Comparison of ENCODE assay signal across 26 cellular contexts in the genomic region with DNA sequence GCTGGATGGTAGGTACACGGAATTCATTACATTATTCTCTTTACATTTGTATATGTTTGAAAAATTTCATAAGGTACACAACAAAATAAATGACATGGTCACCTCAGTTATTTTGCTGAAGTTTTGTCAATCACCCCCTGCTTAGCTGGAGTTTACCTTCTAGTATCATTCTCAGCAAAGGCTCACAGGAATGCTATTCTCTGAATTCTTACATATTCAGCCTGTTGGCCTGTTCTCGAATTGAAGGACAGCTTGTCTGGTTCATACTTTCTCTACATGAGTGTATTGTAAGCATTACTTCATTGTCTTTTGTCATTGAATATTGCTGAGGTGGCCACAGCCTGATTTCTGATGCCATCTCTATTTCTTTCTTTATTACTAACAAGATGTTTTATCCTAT. TPM values are rescaled to one million over a fixed set of nuclear protein-coding genes. Genes with fewer than 3 reads are reported as not detected.
A peak's percentile ranks its signal among the peaks of the same experiment; 100 is the strongest.
DNase-seq lines count a peak whose midpoint lies in the region; ATAC-seq, FAIRE-seq and TF ChIP-seq lines count a peak whose summit lies in the region.
"Had no signal": no experiment of that assay in that cellular context is flagged by ENCODE, and none has a peak within 500 bp of the region (broad histone marks: within the 10 kb centered on the region; RNA-seq: fewer than 3 reads in every experiment).

No MANE protein-coding gene starts in this region.

- no peak overlapping the region for H2BK12ac ChIP-seq in H1 (ENCODE audit: low read depth, low read length)

- H3K4me3 ChIP-seq in GM23338 (no peak overlapping the region), H1 (ENCODE audit: extremely low read depth in 1 of 4, insufficient read depth in 2 of 4, low read depth in 3 of 4, low read length in 4 of 4) (no peak overlapping the region), neural progenitor cell (no peak overlapping the region), mucosa of descending colon (no peak overlapping the region)
- H3K4me3 ChIP-seq: A549; BLaER1 treated with 17β-estradiol and CSF1 and Interleukin-3, amounts not matched to agents 10 nM and 100 nM; GM12878 had no signal

- H4K8ac ChIP-seq in H1 (ENCODE audit: extremely low read depth, insufficient read depth, low read length), result no peak overlapping the region

- H3K9me3 ChIP-seq in H1 (ENCODE audit: insufficient read depth in 2 of 2, low read depth in 1 of 2, low read length in 1 of 2), result no peaks in the 10 kb centered on the region
- no peaks in the 10 kb centered on the region for H3K9me3 ChIP-seq in neural progenitor cell (ENCODE audit: low read depth)
- H3K9me3 ChIP-seq in mucosa of descending colon, result no peaks in the 10 kb centered on the region
- H3K9me3 ChIP-seq: A549; BE2C; BLaER1 treated with 17β-estradiol and CSF1 and Interleukin-3, amounts not matched to agents 10 nM and 100 nM had no signal

- H3K79me2 ChIP-seq in GM23338 (replicated peaks; ENCODE audit: insufficient read depth), result no peaks in the 10 kb centered on the region
- H3K79me2 ChIP-seq in H1 (ENCODE audit: control insufficient read depth in 1 of 2, insufficient read depth in 2 of 2, low read length in 2 of 2), result no peaks in the 10 kb centered on the region
- no peaks in the 10 kb centered on the region for H3K79me2 ChIP-seq in neural progenitor cell (ENCODE audit: low read depth)

- no peak for TF ChIP-seq RAD21 in H1 (IDR thresholded peaks at IDR 0.05 in 1 of 2, conservative IDR thresholded peaks at IDR 0.05 in 1 of 2; ENCODE audit: low read depth in 2 of 2, low read length in 2 of 2)

- DNase-seq in GM23338 (ENCODE audit: low spot score), result peak; percentile 62
- DNase-seq in WTC11 (ENCODE audit: low spot score), result no peak
- no peak for DNase-seq in H1 (ENCODE audit: low read depth in 1 of 2, low spot score in 2 of 2)
- no peak for DNase-seq in neural progenitor cell (ENCODE audit: low spot score)
- DNase-seq in activated CD8-positive, alpha-beta T cell treated with anti-CD3 and anti-CD28 coated beads for 36 hours, result no peak
- no peak for DNase-seq in NCI-H510A (lab: John Stamatoyannopoulos, UW)
- no peak for DNase-seq in mucosa of descending colon
- DNase-seq: 8988T; ACHN; AML-193; BE2C; CD4-positive, alpha-beta T cell; CD8-positive, alpha-beta memory T cell; DMS 273 treated with DMSO at 0.1 percent for 48 hours; DMS79; EL; GDM1; GOT3; H9 had no signal

- WGBS in H1 (ENCODE audit: extremely low coverage in 1 of 2, insufficient coverage in 1 of 2, insufficient read length in 1 of 2, insufficient replicate concordance in 2 of 2, low coverage in 1 of 2, low lambda C conversion rate in 2 of 2, missing lambda C conversion rate in 1 of 2), 2 experiments, result 68% methylated on average over 2 of the region's 2 CpGs; no CpG with 5 or more reads in 1 of the 2 experiments

- H3K36me3 ChIP-seq in GM23338 (ENCODE audit: insufficient read depth) (no peaks in the 10 kb centered on the region), H1 (ENCODE audit: control insufficient read depth in 2 of 4, insufficient read depth in 4 of 4, low read length in 3 of 4) (no peaks in the 10 kb centered on the region), neural progenitor cell (no peaks in the 10 kb centered on the region), mucosa of descending colon (ENCODE audit: low read depth) (no peaks in the 10 kb centered on the region)
- H3K36me3 ChIP-seq: BE2C; BLaER1 treated with 17β-estradiol and CSF1 and Interleukin-3, amounts not matched to agents 10 nM and 100 nM had no signal

- ATAC-seq in GM23338 (peak; percentile 55), WTC11 (no peak), mucosa of descending colon (no peak)
- ATAC-seq in activated CD8-positive, alpha-beta T cell treated with anti-CD3 and anti-CD28 coated beads for 36 hours, result no peak
- ATAC-seq: A549, GM12878, HCT116 had no signal

- TF ChIP-seq EP300 in H1 (IDR thresholded peaks at IDR 0.05; ENCODE audit: borderline replicate concordance in 1 of 2, low read depth in 2 of 2, low read length in 2 of 2), result no peak

- TF ChIP-seq POLR2A in H1 (IDR thresholded peaks at IDR 0.05; ENCODE audit: control extremely low read depth in 1 of 2, low read depth in 2 of 2, low read length in 2 of 2), result no peak

- no peak overlapping the region for H4K91ac ChIP-seq in H1 (replicated peaks; ENCODE audit: insufficient read length, low read length)

- H3K9me3 Mint-ChIP-seq in GM23338 (no peaks in the 10 kb centered on the region), WTC11 (no peaks in the 10 kb centered on the region), neural progenitor cell (no peaks in the 10 kb centered on the region)
- no peaks in the 10 kb centered on the region for H3K9me3 Mint-ChIP-seq in activated CD8-positive, alpha-beta T cell treated with anti-CD3 and anti-CD28 coated beads for 36 hours
- H3K9me3 Mint-ChIP-seq: CD4-positive, alpha-beta T cell; CD8-positive, alpha-beta memory T cell; H9 had no signal

- H3K4ac ChIP-seq in H1 (replicated peaks; ENCODE audit: insufficient read length, low read depth, low read length), result no peak overlapping the region

- intact Hi-C loops in activated CD8-positive, alpha-beta T cell treated with anti-CD3 and anti-CD28 coated beads for 36 hours (cut with micrococcal nuclease), result no loop called here
- intact Hi-C loops in mucosa of descending colon (cut with DNase I, micrococcal nuclease), result no loop called here

- no peak overlapping the region for H3K14ac ChIP-seq in H1 (ENCODE audit: insufficient read length)

- no peak overlapping the region; the same call in 1 of the 2 replicates for H3K27ac Mint-ChIP-seq in GM23338
- H3K27ac Mint-ChIP-seq in WTC11, result peak overlapping the region; percentile 38; the same call in 1 of the 2 replicates
- H3K27ac Mint-ChIP-seq in neural progenitor cell, result no peak overlapping the region
- H3K27ac Mint-ChIP-seq in activated CD8-positive, alpha-beta T cell treated with anti-CD3 and anti-CD28 coated beads for 36 hours, result no peak overlapping the region
- H3K27ac Mint-ChIP-seq: CD14-positive monocyte; CD4-positive, alpha-beta T cell; CD8-positive, alpha-beta memory T cell had no signal

- no peak overlapping the region for H3K4me3 Mint-ChIP-seq in GM23338
- no peak overlapping the region for H3K4me3 Mint-ChIP-seq in WTC11
- no peak overlapping the region for H3K4me3 Mint-ChIP-seq in neural progenitor cell
- H3K4me3 Mint-ChIP-seq in activated CD8-positive, alpha-beta T cell treated with anti-CD3 and anti-CD28 coated beads for 36 hours, result no peak overlapping the region
- H3K4me3 Mint-ChIP-seq: CD14-positive monocyte; CD4-positive, alpha-beta T cell; CD8-positive, alpha-beta memory T cell; H9 had no signal

- no peak overlapping the region for H2BK120ac ChIP-seq in H1 (replicated peaks; ENCODE audit: low read depth, low read length)

- no peaks in the 10 kb centered on the region for H3K27me3 ChIP-seq in GM23338 (ENCODE audit: insufficient read depth)
- no peaks in the 10 kb centered on the region for H3K27me3 ChIP-seq in H1 (replicated peaks in 1 of 4; ENCODE audit: control insufficient read depth in 3 of 4, extremely low read depth in 1 of 4, insufficient read depth in 3 of 4, low read length in 3 of 4)
- H3K27me3 ChIP-seq in neural progenitor cell, result no peaks in the 10 kb centered on the region
- H3K27me3 ChIP-seq: BE2C; BLaER1 treated with 17β-estradiol and CSF1 and Interleukin-3, amounts not matched to agents 10 nM and 100 nM had no signal

- H4K5ac ChIP-seq in H1 (ENCODE audit: insufficient read length, low read depth, low read length), result no peak overlapping the region

- H3K9me2 ChIP-seq in GM23338 (ENCODE audit: insufficient read depth), result no peaks in the 10 kb centered on the region

- H2BK20ac ChIP-seq in H1 (ENCODE audit: low read length), result no peak overlapping the region

- H3K9ac ChIP-seq in H1 (replicated peaks in 1 of 4; ENCODE audit: extremely low read depth in 1 of 4, low read depth in 3 of 4, low read length in 3 of 4), result peak overlapping the region in 1 of 4 experiments; percentile 34; a peak in 1 of 7 replicates
- no peak overlapping the region for H3K9ac ChIP-seq in neural progenitor cell
- H3K9ac ChIP-seq: BLaER1 treated with 17β-estradiol and CSF1 and Interleukin-3, amounts not matched to agents 10 nM and 100 nM had no signal

- CTCF ChIA-PET in WTC11 (lab: Charles Lee) (interaction anchor here (0.8 to 1.9 kb wide), 4 partner anchors 9 to 256 kb away, joined by 3 to 9 read pairs (median 4); partner anchors contain the start of gene CALHM5), H1 (lab: Charles Lee; ENCODE audit: partially characterized antibody) (interaction anchor here (0.6 to 2.9 kb wide), 5 partner anchors 8 to 236 kb away, joined by 3 to 22 read pairs (median 8); partner anchors contain the start of gene CALHM5)
- CTCF ChIA-PET in activated CD8-positive, alpha-beta T cell treated with anti-CD3 and anti-CD28 coated beads for 36 hours (lab: Charles Lee), result interaction anchor here (1.0 to 1.6 kb wide), 3 partner anchors 9 to 11 kb away, joined by 3 to 4 read pairs (median 3); no protein-coding TSS in a partner anchor

- no peak overlapping the region for H3K23ac ChIP-seq in H1 (ENCODE audit: insufficient read length)

- TF ChIP-seq CTCF in GM23338 (conservative IDR thresholded peaks at IDR 0.05; ENCODE audit: low read depth in 2 of 2) (no peak), WTC11 (IDR thresholded peaks at IDR 0.05) (no peak), H1 (IDR thresholded peaks at IDR 0.05; ENCODE audit: control extremely low read depth in 1 of 3, insufficient read depth in 1 of 3, low read depth in 1 of 3, low read length in 3 of 3) (no peak), neural progenitor cell (IDR thresholded peaks at IDR 0.05) (no peak), mucosa of descending colon (IDR thresholded peaks at IDR 0.05) (no peak)
- no peak for TF ChIP-seq CTCF in activated CD8-positive, alpha-beta T cell treated with anti-CD3 and anti-CD28 coated beads for 36 hours (IDR thresholded peaks at IDR 0.05)

- no peak overlapping the region for H2BK15ac ChIP-seq in H1 (ENCODE audit: low read length)

- H3K4me2 ChIP-seq in GM23338, result no peak overlapping the region
- H3K4me2 ChIP-seq in H1 (ENCODE audit: insufficient read depth in 1 of 2, low read depth in 2 of 2, low read length in 2 of 2), result no peak overlapping the region
- H3K4me2 ChIP-seq in neural progenitor cell, result no peak overlapping the region
- H3K4me2 ChIP-seq: A549; BLaER1 treated with 17β-estradiol and CSF1 and Interleukin-3, amounts not matched to agents 10 nM and 100 nM had no signal

- H3F3A ChIP-seq in GM23338 (replicated peaks; ENCODE audit: low read depth), result no peaks in the 10 kb centered on the region
- no peaks in the 10 kb centered on the region for H3F3A ChIP-seq in neural progenitor cell (ENCODE audit: low read depth)

- H3K79me1 ChIP-seq in H1 (ENCODE audit: low read depth, low read length), result no peaks in the 10 kb centered on the region

- H3K23me2 ChIP-seq in H1 (ENCODE audit: low read depth, low read length), result no peaks in the 10 kb centered on the region

- H3K27ac ChIP-seq in GM23338 (ENCODE audit: low read depth) (no peak overlapping the region), H1 (ENCODE audit: low read depth, low read length) (no peak overlapping the region), neural progenitor cell (no peak overlapping the region)
- H3K27ac ChIP-seq: A549; BLaER1 treated with 17β-estradiol and CSF1 and Interleukin-3, amounts not matched to agents 10 nM and 100 nM had no signal

- H3K4me1 ChIP-seq in GM23338 (ENCODE audit: insufficient read depth) (peaks cover 26% of the 10 kb centered on the region), H1 (replicated peaks in 1 of 4; ENCODE audit: control insufficient read depth in 3 of 4, insufficient read depth in 4 of 4, low read length in 3 of 4) (peaks cover 0 to 7% (median 2%) of the 10 kb centered on the region in 4 experiments; a peak in 2 of 7 replicates), neural progenitor cell (peaks cover 8% of the 10 kb centered on the region), mucosa of descending colon (ENCODE audit: low read depth) (no peaks in the 10 kb centered on the region)

- no peak overlapping the region for H2BK5ac ChIP-seq in H1 (ENCODE audit: low read depth, low read length)

- H2AFZ ChIP-seq in GM23338 (no peak overlapping the region), H1 (ENCODE audit: low read length) (no peak overlapping the region), neural progenitor cell (replicated peaks) (peak overlapping the region; percentile 4)

- H3K27me3 Mint-ChIP-seq in GM23338 (ENCODE audit: insufficient read depth, low read depth, poor library complexity), result peaks cover 2% of the 10 kb centered on the region
- no peaks in the 10 kb centered on the region for H3K27me3 Mint-ChIP-seq in WTC11 (ENCODE audit: low read depth)
- H3K27me3 Mint-ChIP-seq in neural progenitor cell (ENCODE audit: insufficient read depth, low read depth), result peaks cover 2% of the 10 kb centered on the region
- H3K27me3 Mint-ChIP-seq in activated CD8-positive, alpha-beta T cell treated with anti-CD3 and anti-CD28 coated beads for 36 hours, result peaks cover 2% of the 10 kb centered on the region

- POLR2A ChIA-PET in WTC11 (lab: Charles Lee), result no interaction called here
- POLR2A ChIA-PET in H1 (lab: Charles Lee; ENCODE audit: partially characterized antibody), result no interaction called here
- POLR2A ChIA-PET in activated CD8-positive, alpha-beta T cell treated with anti-CD3 and anti-CD28 coated beads for 36 hours (lab: Charles Lee), result interaction anchor here (0.6 kb wide), 1 partner anchor 163 kb away, joined by 4 read pairs; no protein-coding TSS in a partner anchor

- no peaks in the 10 kb centered on the region for H4K20me1 ChIP-seq in GM23338 (replicated peaks; ENCODE audit: insufficient read depth)
- no peaks in the 10 kb centered on the region for H4K20me1 ChIP-seq in H1 (replicated peaks in 1 of 2; ENCODE audit: control insufficient read depth in 1 of 2, insufficient read depth in 2 of 2, low read length in 2 of 2)
- no peaks in the 10 kb centered on the region for H4K20me1 ChIP-seq in neural progenitor cell (ENCODE audit: low read depth)
- H4K20me1 ChIP-seq: BLaER1 treated with 17β-estradiol and CSF1 and Interleukin-3, amounts not matched to agents 10 nM and 100 nM had no signal

- no peak for FAIRE-seq in H1 (lab: Jason Lieb, UNC)
- FAIRE-seq: A549, D721Med, GM12878, GM18507 had no signal

- H3K56ac ChIP-seq in H1 (replicated peaks; ENCODE audit: insufficient read length, low read depth, low read length), result no peak overlapping the region

- H3K36me3 Mint-ChIP-seq in GM23338 (ENCODE audit: low read depth) (no peaks in the 10 kb centered on the region), WTC11 (no peaks in the 10 kb centered on the region), neural progenitor cell (no peaks in the 10 kb centered on the region)
- H3K36me3 Mint-ChIP-seq in activated CD8-positive, alpha-beta T cell treated with anti-CD3 and anti-CD28 coated beads for 36 hours (ENCODE audit: low read depth), result no peaks in the 10 kb centered on the region
- H3K36me3 Mint-ChIP-seq: CD14-positive monocyte; CD8-positive, alpha-beta memory T cell had no signal

- peaks cover 29% of the 10 kb centered on the region for H3K4me1 Mint-ChIP-seq in GM23338
- H3K4me1 Mint-ChIP-seq in WTC11, result peaks cover 30% of the 10 kb centered on the region
- peaks cover 8% of the 10 kb centered on the region for H3K4me1 Mint-ChIP-seq in neural progenitor cell
- no peaks in the 10 kb centered on the region for H3K4me1 Mint-ChIP-seq in activated CD8-positive, alpha-beta T cell treated with anti-CD3 and anti-CD28 coated beads for 36 hours (ENCODE audit: low read depth)
- H3K4me1 Mint-ChIP-seq: CD14-positive monocyte; CD8-positive, alpha-beta memory T cell had no signal

- no peak overlapping the region for H2AK5ac ChIP-seq in H1 (ENCODE audit: low read depth, low read length)

- no peak overlapping the region for H3K18ac ChIP-seq in H1 (ENCODE audit: extremely low read depth, low read length)

RNA-seq across cellular contexts. Expression of gene CALHM5, which starts 12.8 kb away (rescaled TPM):
- total RNA-seq in GM23338 (2014; rRNA removed; shearing (Covaris generic)), result 0.10 and 0.16 TPM in 2 replicates
- 0.02 and 0.03 TPM in 2 replicates for polyA plus RNA-seq in GM23338 (2016; fragmentation: Nextera tagmentation; extraction: Ambion mirVana)
- 0.07 to 0.11 TPM (median 0.09 TPM) in 3 replicates for total RNA-seq in WTC11 (2021)
- total RNA-seq in H1 (2021; fragmentation: NEBNext Ultra II Directional; extraction: Animal tissue kit (Norgen Biotek cat#: 25700)), result 0.09 and 0.17 TPM in 2 replicates
- 0.03 and 0.05 TPM in 2 replicates for polyA plus RNA-seq in H1 (2011; rRNA removed)
- polyA plus RNA-seq in H1 (2011; cell fraction: cytosol; rRNA removed), result 0.04 TPM
- 0.04 TPM for polyA plus RNA-seq in H1 (2011; cell fraction: nucleus; rRNA removed)
- 0.08 to 0.14 TPM (median 0.11 TPM) in 4 replicates for polyA plus RNA-seq in H1 (2012, experiment 1 of 2)
- polyA plus RNA-seq in H1 (2012, experiment 2 of 2), result 0.01 TPM
- 0.14 TPM for polyA plus RNA-seq in H1 (2013, experiment 1 of 2)
- 0.20 TPM for polyA plus RNA-seq in H1 (2013, experiment 2 of 2)
- polyA minus RNA-seq in H1 (2011; rRNA and poly(A)+ RNA removed), result 0.16 and 0.29 TPM in 2 replicates
- polyA minus RNA-seq in H1 (2011; cell fraction: cytosol; rRNA and poly(A)+ RNA removed), result not detected
- polyA minus RNA-seq in H1 (2011; cell fraction: nucleus; rRNA and poly(A)+ RNA removed), result 0.30 TPM
- 0.07 and 0.09 TPM in 2 replicates for total RNA-seq in neural progenitor cell (ENCODE audit: low replicate concordance)
- total RNA-seq in activated CD8-positive, alpha-beta T cell treated with anti-CD3 and anti-CD28 coated beads for 36 hours, result not detected
- total RNA-seq in mucosa of descending colon, result under 1 TPM; 0.20 to 0.85 (median 0.72) TPM
- total RNA-seq: CD4-positive, alpha-beta T cell; CD8-positive, alpha-beta memory T cell; GM12878 had no signal
- polyA plus RNA-seq: CD14-positive monocyte; CD8-positive, alpha-beta memory T cell; GM12878 had no signal

RNA-seq across cellular contexts. Expression of gene TRAPPC3L, which starts 21.2 kb away (rescaled TPM):
- not detected in 2 replicates for total RNA-seq in GM23338 (2014; rRNA removed; shearing (Covaris generic))
- polyA plus RNA-seq in GM23338 (2016; fragmentation: Nextera tagmentation; extraction: Ambion mirVana) (not detected in 2 replicates), H1 (2011; rRNA removed) (not detected in 2 replicates)
- total RNA-seq in WTC11 (2021) (not detected in 3 replicates), neural progenitor cell (ENCODE audit: low replicate concordance) (not detected in 2 replicates), mucosa of descending colon (not detected)
- not detected in 2 replicates for total RNA-seq in H1 (2021; fragmentation: NEBNext Ultra II Directional; extraction: Animal tissue kit (Norgen Biotek cat#: 25700))
- not detected for polyA plus RNA-seq in H1 (2011; cell fraction: cytosol; rRNA removed)
- not detected for polyA plus RNA-seq in H1 (2011; cell fraction: nucleus; rRNA removed)
- polyA plus RNA-seq in H1 (2012, experiment 1 of 2), result not detected in 4 replicates
- not detected for polyA plus RNA-seq in H1 (2012, experiment 2 of 2)
- polyA plus RNA-seq in H1 (2013, experiment 1 of 2), result not detected
- not detected for polyA plus RNA-seq in H1 (2013, experiment 2 of 2)
- polyA minus RNA-seq in H1 (2011; rRNA and poly(A)+ RNA removed), result not detected in 2 replicates
- polyA minus RNA-seq in H1 (2011; cell fraction: cytosol; rRNA and poly(A)+ RNA removed), result not detected
- not detected for polyA minus RNA-seq in H1 (2011; cell fraction: nucleus; rRNA and poly(A)+ RNA removed)
- total RNA-seq in activated CD8-positive, alpha-beta T cell treated with anti-CD3 and anti-CD28 coated beads for 36 hours, result not detected
- total RNA-seq: CD4-positive, alpha-beta T cell; CD8-positive, alpha-beta memory T cell; GM12878; H9 had no signal
- polyA plus RNA-seq: A549; CD8-positive, alpha-beta memory T cell; GM12878 had no signal

RNA-seq across cellular contexts. Expression of gene CALHM4, which starts 29.3 kb away (rescaled TPM):
- not detected in 2 replicates for total RNA-seq in GM23338 (2014; rRNA removed; shearing (Covaris generic))
- polyA plus RNA-seq in GM23338 (2016; fragmentation: Nextera tagmentation; extraction: Ambion mirVana) (not detected in 2 replicates), H1 (2011; rRNA removed) (not detected in 2 replicates)
- total RNA-seq in WTC11 (2021) (not detected in 3 replicates), neural progenitor cell (ENCODE audit: low replicate concordance) (not detected in 2 replicates), mucosa of descending colon (not detected)
- total RNA-seq in H1 (2021; fragmentation: NEBNext Ultra II Directional; extraction: Animal tissue kit (Norgen Biotek cat#: 25700)), result not detected in 2 replicates
- polyA plus RNA-seq in H1 (2011; cell fraction: cytosol; rRNA removed), result not detected
- not detected for polyA plus RNA-seq in H1 (2011; cell fraction: nucleus; rRNA removed)
- polyA plus RNA-seq in H1 (2012, experiment 1 of 2), result 0.16 TPM in 1 of 4 replicates, not detected in the others
- not detected for polyA plus RNA-seq in H1 (2012, experiment 2 of 2)
- not detected for polyA plus RNA-seq in H1 (2013, experiment 1 of 2)
- not detected for polyA plus RNA-seq in H1 (2013, experiment 2 of 2)
- polyA minus RNA-seq in H1 (2011; rRNA and poly(A)+ RNA removed), result not detected in 2 replicates
- not detected for polyA minus RNA-seq in H1 (2011; cell fraction: cytosol; rRNA and poly(A)+ RNA removed)
- polyA minus RNA-seq in H1 (2011; cell fraction: nucleus; rRNA and poly(A)+ RNA removed), result not detected
- total RNA-seq in activated CD8-positive, alpha-beta T cell treated with anti-CD3 and anti-CD28 coated beads for 36 hours, result not detected
- total RNA-seq: CD4-positive, alpha-beta T cell; CD8-positive, alpha-beta memory T cell; GM12878; H9 had no signal
- polyA plus RNA-seq: A549; CD14-positive monocyte; CD8-positive, alpha-beta memory T cell; GM12878 had no signal

RNA-seq across cellular contexts. Expression of gene RWDD1, which starts 47.1 kb away (rescaled TPM):
- 20.2 and 24.0 TPM in 2 replicates for total RNA-seq in GM23338 (2014; rRNA removed; shearing (Covaris generic))
- polyA plus RNA-seq in GM23338 (2016; fragmentation: Nextera tagmentation; extraction: Ambion mirVana) (171 TPM in 2 replicates), H1 (2011; rRNA removed) (12.9 and 19.5 TPM in 2 replicates)
- total RNA-seq in WTC11 (2021) (26.2 to 33.8 TPM (median 28.3 TPM) in 3 replicates), neural progenitor cell (ENCODE audit: low replicate concordance) (28.0 and 43.2 TPM in 2 replicates), mucosa of descending colon (10 to 100 TPM; 21.0 to 58.0 (median 34.2) TPM)
- 35.2 and 36.8 TPM in 2 replicates for total RNA-seq in H1 (2021; fragmentation: NEBNext Ultra II Directional; extraction: Animal tissue kit (Norgen Biotek cat#: 25700))
- 19.8 TPM for polyA plus RNA-seq in H1 (2011; cell fraction: cytosol; rRNA removed)
- 14.5 TPM for polyA plus RNA-seq in H1 (2011; cell fraction: nucleus; rRNA removed)
- polyA plus RNA-seq in H1 (2012, experiment 1 of 2), result 18.3 to 27.9 TPM (median 21.0 TPM) in 4 replicates
- polyA plus RNA-seq in H1 (2012, experiment 2 of 2), result 9.6 TPM
- 157 TPM for polyA plus RNA-seq in H1 (2013, experiment 1 of 2)
- polyA plus RNA-seq in H1 (2013, experiment 2 of 2), result 161 TPM
- polyA minus RNA-seq in H1 (2011; rRNA and poly(A)+ RNA removed), result 7.8 and 9.1 TPM in 2 replicates
- 6.2 TPM for polyA minus RNA-seq in H1 (2011; cell fraction: cytosol; rRNA and poly(A)+ RNA removed)
- 21.8 TPM for polyA minus RNA-seq in H1 (2011; cell fraction: nucleus; rRNA and poly(A)+ RNA removed)
- 10 to 100 TPM; 44.3 to 46.0 TPM for total RNA-seq in activated CD8-positive, alpha-beta T cell treated with anti-CD3 and anti-CD28 coated beads for 36 hours
